Comparison of ENCODE assay signal across 35 cellular contexts in genomic region chr2:88198308-88198707, GRCh38. TPM values are rescaled to one million over a fixed set of nuclear protein-coding genes. Genes with fewer than 3 reads are reported as not detected.
"Had no signal": no experiment of that assay in that cellular context is flagged by ENCODE, and none has a peak within 500 bp of the region (broad histone marks: within the 10 kb centered on the region; RNA-seq: fewer than 3 reads in every experiment).

No MANE protein-coding gene starts in this region.

- H3K9me3 ChIP-seq: MG63 had no signal

- H3K4me3 ChIP-seq: MG63 had no signal

- H3K36me3 ChIP-seq: MG63 had no signal

- H3K27ac ChIP-seq: KMS-11 had no signal

- DNase-seq: Karpas-422, Kasumi-1, KG1, MG63, MM.1S, MV-4-11, NCI-H1048, NCI-H1092, NCI-H1092 treated with DMSO at 0.1 percent for 48 hours, NCI-H1105, NCI-H1105 treated with DMSO at 0.1 percent for 48 hours, NCI-H1417, NCI-H1417 treated with DMSO at 0.1 percent for 48 hours, NCI-H1436, NCI-H1436 treated with DMSO at 0.1 percent for 48 hours, NCI-H1694, NCI-H1694 treated with DMSO at 0.1 percent for 48 hours, NCI-H187, NCI-H187 treated with DMSO at 0.1 percent for 48 hours, NCI-H1930, NCI-H2029, NCI-H2029 treated with DMSO at 0.1 percent for 48 hours, NCI-H2081, NCI-H2081 treated with DMSO at 0.1 percent for 48 hours, NCI-H2107, NCI-H2171, NCI-H2171 treated with DMSO at 0.1 percent for 48 hours, NCI-H2227 treated with DMSO at 0.1 percent for 48 hours, NCI-H226, NCI-H345, NCI-H446, NCI-H446 treated with DMSO at 0.1 percent for 48 hours, NCI-H510A had no signal

- H3K4me2 ChIP-seq: KMS-11 had no signal

- H3K9ac ChIP-seq: KMS-11 had no signal

RNA-seq across cellular contexts. Expression of gene THNSL2, which starts 28.2 kb away (rescaled TPM):
- total RNA-seq: M059J had no signal
